23 cellular contexts compared by ENCODE assay signal in genomic region chr18:35463837-35464236, GRCh38.
"Had no signal": no experiment of that assay in that cellular context is flagged by ENCODE, and none has a peak within 500 bp of the region (broad histone marks: within the 10 kb centered on the region; RNA-seq: fewer than 3 reads in every experiment).

No MANE protein-coding gene starts in this region.

- H3K4me3 Mint-ChIP-seq: activated naive CD8-positive, alpha-beta T cell; activated T-cell treated with anti-CD3 and anti-CD28 coated beads, Interleukin-2, amount 50 U/mL, for 4 hours; mesothelial cell of epicardium; natural killer cell; stimulated activated naive CD8-positive, alpha-beta T cell treated with anti-CD3 and anti-CD28 coated beads, Interleukin-15, amount 100 ng/mL, for 72 hours had no signal

- H3K36me3 ChIP-seq: adrenal gland, ascending aorta, vagina had no signal

- H3K27me3 ChIP-seq: adrenal gland, ascending aorta, esophagus squamous epithelium, gastroesophageal sphincter, testis, vagina had no signal

- ATAC-seq: activated T-cell treated with anti-CD3 and anti-CD28 coated beads, Interleukin-2, amount 50 U/mL, for 4 hours; natural killer cell; stimulated activated naive CD8-positive, alpha-beta T cell treated with anti-CD3 and anti-CD28 coated beads, Interleukin-15, amount 100 ng/mL, for 72 hours had no signal

- H3K9me3 Mint-ChIP-seq: activated T-cell treated with anti-CD3 and anti-CD28 coated beads, Interleukin-2, amount 50 U/mL, for 4 hours; activated T-helper 2 cell treated with anti-CD3 and anti-CD28 coated beads, Interferon-gamma antibody, Interleukin-2, Interleukin-4, amounts not matched to agents 10 μg/mL and 5 μg/mL and 100 μg/mL, durations not matched to agents 14 hours and 24 hours and 36 hours; mesothelial cell of epicardium; natural killer cell; stimulated activated naive CD8-positive, alpha-beta T cell treated with anti-CD3 and anti-CD28 coated beads, Interleukin-15, amount 100 ng/mL, for 72 hours had no signal

- H3K4me1 Mint-ChIP-seq: natural killer cell had no signal

- H3K9me3 ChIP-seq: adrenal gland, ascending aorta, esophagus squamous epithelium, gastroesophageal sphincter, testis, vagina had no signal

- H3K27ac Mint-ChIP-seq: activated naive CD8-positive, alpha-beta T cell; activated T-helper 2 cell treated with anti-CD3 and anti-CD28 coated beads, Interferon-gamma antibody, Interleukin-2, Interleukin-4, amounts not matched to agents 10 μg/mL and 5 μg/mL and 100 μg/mL, durations not matched to agents 14 hours and 24 hours and 36 hours; mesothelial cell of epicardium; natural killer cell; stimulated activated naive CD8-positive, alpha-beta T cell treated with anti-CD3 and anti-CD28 coated beads, Interleukin-15, amount 100 ng/mL, for 72 hours had no signal

- H3K4me3 ChIP-seq: adrenal gland, ascending aorta, esophagus squamous epithelium, gastroesophageal sphincter, lung, testis, vagina had no signal

- DNase-seq: activated CD4-positive, alpha-beta T cell treated with anti-CD3 and anti-CD28 coated beads for 4 hours; activated CD4-positive, alpha-beta T cell treated with anti-CD3 and anti-CD28 coated beads, Interleukin-2, amount 50 U/mL, for 48 hours; activated CD4-positive, CD25-positive, alpha-beta regulatory T cell; activated CD8-positive, alpha-beta memory T cell treated with anti-CD3 and anti-CD28 coated beads, Interleukin-2, amount 50 U/mL, for 48 hours; activated naive CD4-positive, alpha-beta T cell; activated T-cell treated with anti-CD3 and anti-CD28 coated beads, Interleukin-2, amount 50 U/mL, for 4 hours; central memory CD4-positive, alpha-beta T cell; effector memory CD4-positive, alpha-beta T cell; esophagus squamous epithelium; head of caudate nucleus; natural killer cell; stimulated activated CD4-positive, alpha-beta T cell treated with anti-CD3 and anti-CD28 coated beads, Interleukin-1b, Interleukin-23, amount 100 ng/mL, for 48 hours; stimulated activated naive CD8-positive, alpha-beta T cell treated with anti-CD3 and anti-CD28 coated beads, Interleukin-15, amount 100 ng/mL, for 72 hours; T-helper 9 cell; testis had no signal

- H3K27ac ChIP-seq: testis, vagina had no signal

- H3K36me3 Mint-ChIP-seq: natural killer cell had no signal

- H3K27me3 Mint-ChIP-seq: activated naive CD8-positive, alpha-beta T cell; stimulated activated naive CD8-positive, alpha-beta T cell treated with anti-CD3 and anti-CD28 coated beads, Interleukin-15, amount 100 ng/mL, for 72 hours had no signal
